ENCODE assay signal across 2 cellular contexts in the genomic region with DNA sequence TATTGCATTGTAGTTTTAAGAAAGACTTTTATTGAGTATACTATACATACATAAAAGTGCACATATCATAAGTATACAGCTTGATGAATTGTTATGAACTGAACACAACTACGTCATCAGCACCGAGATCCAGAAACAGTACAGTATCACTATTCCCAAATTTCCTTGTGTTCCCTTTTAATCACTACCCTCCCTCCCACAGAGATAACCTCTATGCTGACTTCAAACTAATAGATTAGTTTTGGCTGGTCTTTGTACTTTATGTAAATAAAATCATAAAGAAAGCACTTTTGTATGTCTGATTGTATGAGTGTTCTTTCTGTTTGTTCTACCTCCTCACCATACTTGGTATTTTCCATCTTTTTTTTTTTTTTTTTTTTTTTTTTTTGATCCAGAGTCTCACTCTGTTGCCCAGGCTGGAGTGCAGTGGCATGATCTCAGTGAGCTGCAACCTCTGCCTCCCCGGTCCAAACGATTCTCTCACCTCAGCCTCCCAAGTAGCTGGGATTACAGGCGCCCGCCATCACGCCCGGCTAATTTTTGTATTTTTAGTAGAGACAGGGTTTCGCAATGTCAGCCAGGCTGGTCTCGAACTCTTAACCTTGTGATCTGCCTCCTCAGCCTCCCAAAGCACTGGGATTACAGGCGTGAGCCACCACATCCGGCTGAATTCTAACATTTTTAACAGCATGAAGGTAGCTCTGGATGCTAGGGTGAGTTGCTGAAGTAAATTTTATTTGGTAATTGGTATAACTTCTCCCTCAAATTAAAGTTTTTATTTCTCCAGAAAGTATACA.
TF ChIP-seq lines count a peak whose summit lies in the region.

No MANE protein-coding gene starts in this region.

TF ChIP-seq in HepG2, 621 proteins besides CTCF, POLR2A, EP300 and RAD21 (continues in another document):
- TF ChIP-seq ZNF335 (CRISPR knock-in tag; IDR thresholded peaks at IDR 0.05), result no peak
- 0 out of 2 replicates have a peak, but pooled peaks have one; percentile 53 for TF ChIP-seq CHD4 (IDR thresholded peaks at IDR 0.05; ENCODE audit: borderline replicate concordance, low read length)
- TF ChIP-seq NFIC (IDR thresholded peaks at IDR 0.05; ENCODE audit: low read length), result peak; percentile 41; the same call in 1 of the 2 replicates
- peak; percentile 65; the same call in 1 of the 2 replicates for TF ChIP-seq SP5 (CRISPR knock-in tag; IDR thresholded peaks at IDR 0.05; ENCODE audit: borderline replicate concordance, low read depth)
- TF ChIP-seq, protein P1, sequence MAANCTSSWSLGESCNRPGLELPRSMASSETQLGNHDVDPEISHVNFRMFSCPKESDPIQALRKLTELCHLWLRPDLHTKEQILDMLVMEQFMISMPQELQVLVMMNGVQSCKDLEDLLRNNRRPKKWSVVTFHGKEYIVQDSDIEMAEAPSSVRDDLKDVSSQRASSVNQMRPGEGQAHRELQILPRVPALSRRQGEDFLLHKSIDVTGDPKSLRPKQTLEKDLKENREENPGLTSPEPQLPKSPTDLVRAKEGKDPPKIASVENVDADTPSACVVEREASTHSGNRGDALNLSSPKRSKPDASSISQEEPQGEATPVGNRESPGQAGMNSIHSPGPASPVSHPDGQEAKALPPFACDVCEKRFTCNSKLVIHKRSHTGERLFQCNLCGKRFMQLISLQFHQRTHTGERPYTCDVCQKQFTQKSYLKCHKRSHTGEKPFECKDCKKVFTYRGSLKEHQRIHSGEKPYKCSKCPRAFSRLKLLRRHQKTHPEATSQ (CRISPR knock-in tag; IDR thresholded peaks at IDR 0.05; ENCODE audit: borderline replicate concordance), result no peak
- TF ChIP-seq, protein P2, sequence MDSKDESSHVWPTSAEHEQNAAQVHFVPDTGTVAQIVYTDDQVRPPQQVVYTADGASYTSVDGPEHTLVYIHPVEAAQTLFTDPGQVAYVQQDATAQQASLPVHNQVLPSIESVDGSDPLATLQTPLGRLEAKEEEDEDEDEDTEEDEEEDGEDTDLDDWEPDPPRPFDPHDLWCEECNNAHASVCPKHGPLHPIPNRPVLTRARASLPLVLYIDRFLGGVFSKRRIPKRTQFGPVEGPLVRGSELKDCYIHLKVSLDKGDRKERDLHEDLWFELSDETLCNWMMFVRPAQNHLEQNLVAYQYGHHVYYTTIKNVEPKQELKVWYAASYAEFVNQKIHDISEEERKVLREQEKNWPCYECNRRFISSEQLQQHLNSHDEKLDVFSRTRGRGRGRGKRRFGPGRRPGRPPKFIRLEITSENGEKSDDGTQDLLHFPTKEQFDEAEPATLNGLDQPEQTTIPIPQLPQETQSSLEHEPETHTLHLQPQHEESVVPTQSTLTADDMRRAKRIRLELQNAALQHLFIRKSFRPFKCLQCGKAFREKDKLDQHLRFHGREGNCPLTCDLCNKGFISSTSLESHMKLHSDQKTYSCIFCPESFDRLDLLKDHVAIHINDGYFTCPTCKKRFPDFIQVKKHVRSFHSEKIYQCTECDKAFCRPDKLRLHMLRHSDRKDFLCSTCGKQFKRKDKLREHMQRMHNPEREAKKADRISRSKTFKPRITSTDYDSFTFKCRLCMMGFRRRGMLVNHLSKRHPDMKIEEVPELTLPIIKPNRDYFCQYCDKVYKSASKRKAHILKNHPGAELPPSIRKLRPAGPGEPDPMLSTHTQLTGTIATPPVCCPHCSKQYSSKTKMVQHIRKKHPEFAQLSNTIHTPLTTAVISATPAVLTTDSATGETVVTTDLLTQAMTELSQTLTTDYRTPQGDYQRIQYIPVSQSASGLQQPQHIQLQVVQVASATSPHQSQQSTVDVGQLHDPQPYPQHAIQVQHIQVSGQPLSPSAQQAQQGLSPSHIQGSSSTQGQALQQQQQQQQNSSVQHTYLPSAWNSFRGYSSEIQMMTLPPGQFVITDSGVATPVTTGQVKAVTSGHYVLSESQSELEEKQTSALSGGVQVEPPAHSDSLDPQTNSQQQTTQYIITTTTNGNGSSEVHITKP (CRISPR knock-in tag; IDR thresholded peaks at IDR 0.05; ENCODE audit: low read depth), result 0 out of 2 replicates have a peak, but pooled peaks have one; percentile 27
- 0 out of 2 replicates have a peak, but pooled peaks have one; percentile 13 for TF ChIP-seq MED1 (CRISPR knock-in tag; IDR thresholded peaks at IDR 0.05)
- no peak for TF ChIP-seq CBX2 (IDR thresholded peaks at IDR 0.05; ENCODE audit: low read depth, low read length)
- no peak for TF ChIP-seq CBX2 (CRISPR knock-in tag; IDR thresholded peaks at IDR 0.05; ENCODE audit: low read depth)
- TF ChIP-seq, protein P3, sequence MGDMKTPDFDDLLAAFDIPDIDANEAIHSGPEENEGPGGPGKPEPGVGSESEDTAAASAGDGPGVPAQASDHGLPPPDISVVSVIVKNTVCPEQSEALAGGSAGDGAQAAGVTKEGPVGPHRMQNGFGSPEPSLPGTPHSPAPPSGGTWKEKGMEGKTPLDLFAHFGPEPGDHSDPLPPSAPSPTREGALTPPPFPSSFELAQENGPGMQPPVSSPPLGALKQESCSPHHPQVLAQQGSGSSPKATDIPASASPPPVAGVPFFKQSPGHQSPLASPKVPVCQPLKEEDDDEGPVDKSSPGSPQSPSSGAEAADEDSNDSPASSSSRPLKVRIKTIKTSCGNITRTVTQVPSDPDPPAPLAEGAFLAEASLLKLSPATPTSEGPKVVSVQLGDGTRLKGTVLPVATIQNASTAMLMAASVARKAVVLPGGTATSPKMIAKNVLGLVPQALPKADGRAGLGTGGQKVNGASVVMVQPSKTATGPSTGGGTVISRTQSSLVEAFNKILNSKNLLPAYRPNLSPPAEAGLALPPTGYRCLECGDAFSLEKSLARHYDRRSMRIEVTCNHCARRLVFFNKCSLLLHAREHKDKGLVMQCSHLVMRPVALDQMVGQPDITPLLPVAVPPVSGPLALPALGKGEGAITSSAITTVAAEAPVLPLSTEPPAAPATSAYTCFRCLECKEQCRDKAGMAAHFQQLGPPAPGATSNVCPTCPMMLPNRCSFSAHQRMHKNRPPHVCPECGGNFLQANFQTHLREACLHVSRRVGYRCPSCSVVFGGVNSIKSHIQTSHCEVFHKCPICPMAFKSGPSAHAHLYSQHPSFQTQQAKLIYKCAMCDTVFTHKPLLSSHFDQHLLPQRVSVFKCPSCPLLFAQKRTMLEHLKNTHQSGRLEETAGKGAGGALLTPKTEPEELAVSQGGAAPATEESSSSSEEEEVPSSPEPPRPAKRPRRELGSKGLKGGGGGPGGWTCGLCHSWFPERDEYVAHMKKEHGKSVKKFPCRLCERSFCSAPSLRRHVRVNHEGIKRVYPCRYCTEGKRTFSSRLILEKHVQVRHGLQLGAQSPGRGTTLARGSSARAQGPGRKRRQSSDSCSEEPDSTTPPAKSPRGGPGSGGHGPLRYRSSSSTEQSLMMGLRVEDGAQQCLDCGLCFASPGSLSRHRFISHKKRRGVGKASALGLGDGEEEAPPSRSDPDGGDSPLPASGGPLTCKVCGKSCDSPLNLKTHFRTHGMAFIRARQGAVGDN (CRISPR knock-in tag; IDR thresholded peaks at IDR 0.05), result no peak
- no peak for TF ChIP-seq TBP (CRISPR knock-in tag; IDR thresholded peaks at IDR 0.05)

TF ChIP-seq in K562, 482 proteins besides CTCF, POLR2A, EP300 and RAD21:
- TF ChIP-seq MAFG (tag; conservative IDR thresholded peaks at IDR 0.05), result no peak
- peak; percentile 36; the same call in 1 of the 2 replicates for TF ChIP-seq CEBPG (CRISPR knock-in tag; IDR thresholded peaks at IDR 0.05)
- TF ChIP-seq CEBPG (tag; conservative IDR thresholded peaks at IDR 0.05 in 1 of 2, IDR thresholded peaks at IDR 0.05 in 1 of 2), result peak; percentile 40 to 46; a peak in 1 of 4 replicates
- TF ChIP-seq CEBPB (tag; IDR thresholded peaks at IDR 0.05), result peak; percentile 91
